8 cellular contexts compared by ENCODE assay signal in genomic region chr16:68079616-68080344, GRCh38. TPM values are rescaled to one million over a fixed set of nuclear protein-coding genes. Genes with fewer than 3 reads are reported as not detected.
DNase-seq lines count a peak whose midpoint lies in the region; ATAC-seq and TF ChIP-seq lines count a peak whose summit lies in the region.

No MANE protein-coding gene starts in this region.

- H3K27ac Mint-ChIP-seq in activated CD4-positive, alpha-beta memory T cell treated with anti-CD3 and anti-CD28 coated beads, Interleukin-2, amount 10 ng/mL, durations not matched to agents 7 days and 5 days: peak overlapping the region; percentile 95

- TF ChIP-seq POLR2A in prostate gland (IDR thresholded peaks at IDR 0.05) (no peak), uterus (IDR thresholded peaks at IDR 0.05) (no peak)

- peaks cover 8 to 18% of the 10 kb centered on the region in 2 donors for H3K36me3 ChIP-seq in esophagus (ENCODE audit: control insufficient read depth in 2 of 2, insufficient read depth in 2 of 2, low read length in 1 of 2)
- no peaks in the 10 kb centered on the region for H3K36me3 ChIP-seq in prostate gland
- H3K36me3 ChIP-seq in uterus: no peaks in the 10 kb centered on the region
- H3K36me3 ChIP-seq in brain microvascular endothelial cell (replicated peaks): peaks cover 26% of the 10 kb centered on the region

- peaks cover 0 to 11% of the 10 kb centered on the region in 2 donors for H3K4me1 ChIP-seq in esophagus (ENCODE audit: control insufficient read depth in 2 of 2, insufficient read depth in 2 of 2, low read length in 1 of 2)
- H3K4me1 ChIP-seq in prostate gland (replicated peaks): peaks cover 6% of the 10 kb centered on the region
- H3K4me1 ChIP-seq in uterus: peaks cover 8 to 17% of the 10 kb centered on the region in 2 donors

- no peaks in the 10 kb centered on the region for H3K9me3 Mint-ChIP-seq in activated CD4-positive, alpha-beta memory T cell treated with anti-CD3 and anti-CD28 coated beads, Interleukin-2, amount 10 ng/mL, durations not matched to agents 7 days and 5 days

- POLR2A ChIA-PET in activated CD4-positive, alpha-beta memory T cell treated with anti-CD3 and anti-CD28 coated beads, Interleukin-2, amount 10 ng/mL, durations not matched to agents 7 days and 5 days (lab: Charles Lee): interaction anchor here (0.6 to 11.4 kb wide), 10 partner anchors 9 to 524 kb away, joined by 3 to 514 read pairs (median 6); partner anchors contain the start of genes CTCF, DPEP2, PRMT7 and PSKH1

- H3K9me3 ChIP-seq in esophagus (ENCODE audit: control insufficient read depth in 2 of 2, insufficient read depth in 1 of 2, low read depth in 1 of 2, low read length in 1 of 2): no peaks in the 10 kb centered on the region
- no peaks in the 10 kb centered on the region for H3K9me3 ChIP-seq in prostate gland
- H3K9me3 ChIP-seq in uterus: no peaks in the 10 kb centered on the region

- peaks cover 56% of the 10 kb centered on the region for H3K36me3 Mint-ChIP-seq in activated CD4-positive, alpha-beta memory T cell treated with anti-CD3 and anti-CD28 coated beads, Interleukin-2, amount 10 ng/mL, durations not matched to agents 7 days and 5 days (ENCODE audit: low read depth)

- peak overlapping the region; percentile 49 for H3K4me3 Mint-ChIP-seq in activated CD4-positive, alpha-beta memory T cell treated with anti-CD3 and anti-CD28 coated beads, Interleukin-2, amount 10 ng/mL, durations not matched to agents 7 days and 5 days

- in situ Hi-C loops in brain microvascular endothelial cell (cut with HindIII; ENCODE audit: low pct_ligation_motif_present, low sequenced_read_pairs): no loop called here

- H3K4me1 Mint-ChIP-seq in activated CD4-positive, alpha-beta memory T cell treated with anti-CD3 and anti-CD28 coated beads, Interleukin-2, amount 10 ng/mL, durations not matched to agents 7 days and 5 days: peaks cover 90% of the 10 kb centered on the region

- intact Hi-C loops in prostate gland (cut with DNase I): no loop called here
- intact Hi-C loops in uterus (cut with DNase I; ENCODE audit: low total_unique reads): no loop called here

- DNase-seq in HuH-7 (ENCODE audit: low spot score) (peak; percentile 86), prostate gland (ENCODE audit: low spot score) (no peak), uterus (peak; percentile 71 to 79), SIG-M5 treated with dmso at 0.1 percent for 504 hours (lab: John Stamatoyannopoulos, UW; ENCODE audit: unreplicated experiment) (no peak), brain microvascular endothelial cell (no peak)
- DNase-seq in activated CD4-positive, alpha-beta memory T cell treated with anti-CD3 and anti-CD28 coated beads, Interleukin-2, amount 10 ng/mL, durations not matched to agents 7 days and 5 days: peak; percentile 87

- 44 to 46% methylated on average over 13 of the region's 13 CpGs for WGBS in esophagus, 2 donors
- WGBS in prostate gland: 55% methylated on average over 13 of the region's 13 CpGs

- peak overlapping the region; percentile 68 to 80 for H3K27ac ChIP-seq in esophagus (ENCODE audit: low read depth in 2 of 2, low read length in 1 of 2)
- peak overlapping the region; percentile 40 to 49 for H3K27ac ChIP-seq in prostate gland
- peak overlapping the region; percentile 74 to 83 for H3K27ac ChIP-seq in uterus
- H3K27ac ChIP-seq in brain microvascular endothelial cell: no peak overlapping the region

- CTCF ChIA-PET in activated CD4-positive, alpha-beta memory T cell treated with anti-CD3 and anti-CD28 coated beads, Interleukin-2, amount 10 ng/mL, durations not matched to agents 7 days and 5 days (lab: Charles Lee): interaction anchor here (0.5 to 2.6 kb wide), 7 partner anchors 10 to 144 kb away, joined by 3 to 18 read pairs (median 4); no protein-coding TSS in a partner anchor

- ATAC-seq in GM19351 (IDR thresholded peaks at IDR 0.05; ENCODE audit: unreplicated experiment): no peak

- H3K4me3 ChIP-seq in esophagus (ENCODE audit: low read depth in 1 of 2, low read length in 2 of 2) (no peak overlapping the region), prostate gland (no peak overlapping the region), uterus (no peak overlapping the region), brain microvascular endothelial cell (ENCODE audit: low read depth, low read length) (no peak overlapping the region)

- no peak for TF ChIP-seq CTCF in prostate gland (IDR thresholded peaks at IDR 0.05)
- TF ChIP-seq CTCF in uterus (IDR thresholded peaks at IDR 0.05): no peak
- no peak for TF ChIP-seq CTCF in brain microvascular endothelial cell (IDR thresholded peaks at IDR 0.05; ENCODE audit: low read depth, low read length, missing control alignments)

- no peaks in the 10 kb centered on the region for H3K27me3 Mint-ChIP-seq in activated CD4-positive, alpha-beta memory T cell treated with anti-CD3 and anti-CD28 coated beads, Interleukin-2, amount 10 ng/mL, durations not matched to agents 7 days and 5 days

- H3K27me3 ChIP-seq in esophagus (ENCODE audit: control insufficient read depth in 1 of 2, insufficient read depth in 2 of 2, low read length in 2 of 2): no peaks in the 10 kb centered on the region
- H3K27me3 ChIP-seq in prostate gland (replicated peaks; ENCODE audit: insufficient read depth): no peaks in the 10 kb centered on the region
- no peaks in the 10 kb centered on the region for H3K27me3 ChIP-seq in uterus
- H3K27me3 ChIP-seq in brain microvascular endothelial cell (replicated peaks): no peaks in the 10 kb centered on the region

RNA-seq across cellular contexts. Expression of gene NFATC3, which starts 5.4 kb away (rescaled TPM):
- total RNA-seq in activated CD4-positive, alpha-beta memory T cell treated with anti-CD3 and anti-CD28 coated beads, Interleukin-2, amount 10 ng/mL, durations not matched to agents 7 days and 5 days: 100 to 1,000 TPM; 208 to 209 TPM
- 1 to 10 TPM; 4.0 to 5.5 TPM for polyA plus RNA-seq in esophagus
- total RNA-seq in prostate gland: 10 to 100 TPM; 36.6 to 84.1 TPM
- total RNA-seq in uterus: 10 to 100 TPM; 22.6 to 74.0 (median 48.4) TPM

RNA-seq across cellular contexts. Expression of gene DUS2, which starts 56.7 kb away (rescaled TPM):
- total RNA-seq in activated CD4-positive, alpha-beta memory T cell treated with anti-CD3 and anti-CD28 coated beads, Interleukin-2, amount 10 ng/mL, durations not matched to agents 7 days and 5 days: 10 to 100 TPM; 23.8 to 24.4 TPM
- 10 to 100 TPM in 1 of 2 donors, 1 to 10 TPM in 1; 6.2 to 11.1 TPM for polyA plus RNA-seq in esophagus
- 10 to 100 TPM in 1 of 2 donors, 1 to 10 TPM in 1; 7.2 to 14.5 TPM for total RNA-seq in prostate gland
- 10 to 100 TPM in 1 of 4 donors, 1 to 10 TPM in 3; 2.0 to 18.4 (median 5.6) TPM for total RNA-seq in uterus

RNA-seq across cellular contexts. Expression of gene DDX28, which starts 56.7 kb away (rescaled TPM):
- total RNA-seq in activated CD4-positive, alpha-beta memory T cell treated with anti-CD3 and anti-CD28 coated beads, Interleukin-2, amount 10 ng/mL, durations not matched to agents 7 days and 5 days: 10 to 100 TPM; 11.6 to 12.3 TPM
- 10 to 100 TPM in 1 of 2 donors, 1 to 10 TPM in 1; 4.0 to 13.1 TPM for polyA plus RNA-seq in esophagus
- total RNA-seq in prostate gland (10 to 100 TPM in 1 of 2 donors, 1 to 10 TPM in 1; 7.1 to 16.5 TPM), uterus (10 to 100 TPM in 2 of 4 donors, 1 to 10 TPM in 2; 2.9 to 14.1 (median 11.8) TPM)

Comparison
In these comparisons a context has a peak if more than half of its experiments do, and no peak if none do; other contexts are left out.
1. DNase-seq: peak in HuH-7 (single experiment), activated CD4-positive, alpha-beta memory T cell treated with anti-CD3 and anti-CD28 coated beads, Interleukin-2, amount 10 ng/mL, durations not matched to agents 7 days and 5 days (single experiment) and uterus (2 of 2); none in prostate gland (single experiment), SIG-M5 treated with dmso at 0.1 percent for 504 hours (single experiment) and brain microvascular endothelial cell (single experiment).